Comparison of ENCODE assay signal across 10 cellular contexts in genomic region chr15:40342421-40343313, GRCh38. TPM values are rescaled to one million over a fixed set of nuclear protein-coding genes. Genes with fewer than 3 reads are reported as not detected.
A peak's percentile ranks its signal among the peaks of the same experiment; 100 is the strongest.
DNase-seq lines count a peak whose midpoint lies in the region; TF ChIP-seq lines count a peak whose summit lies in the region.
"Had no signal": no experiment of that assay in that cellular context is flagged by ENCODE, and none has a peak within 500 bp of the region (broad histone marks: within the 10 kb centered on the region; RNA-seq: fewer than 3 reads in every experiment).

No MANE protein-coding gene starts in this region.

- H3K36me3 Mint-ChIP-seq in MCF 10A (ENCODE audit: insufficient read depth, unreplicated experiment): peaks cover 5% of the 10 kb centered on the region
- no peaks in the 10 kb centered on the region for H3K36me3 Mint-ChIP-seq in progenitor cell of endocrine pancreas (ENCODE audit: insufficient read depth)

- POLR2A ChIA-PET in MCF 10A (lab: Yijun Ruan, JAX): interaction anchor here (0.5 to 6.2 kb wide), 12 partner anchors 8 to 79 kb away, joined by 3 to 62 read pairs (median 4); partner anchors contain the start of genes DISP2 and IVD

- BruUV-seq in MCF 10A (replicated peaks; lab: Mats Ljungman, UMichigan): no TSS peak

- H3K4me1 Mint-ChIP-seq in MCF 10A (ENCODE audit: insufficient read depth, unreplicated experiment) (peaks cover 59% of the 10 kb centered on the region), progenitor cell of endocrine pancreas (ENCODE audit: low read depth) (peaks cover 5% of the 10 kb centered on the region)

- H3K9me3 Mint-ChIP-seq in MCF 10A (ENCODE audit: unreplicated experiment) (no peaks in the 10 kb centered on the region), progenitor cell of endocrine pancreas (ENCODE audit: low read depth) (no peaks in the 10 kb centered on the region)

- H3K4me1 ChIP-seq in mucosa of stomach (ENCODE audit: control insufficient read depth, insufficient read depth, low read length): peaks cover 95% of the 10 kb centered on the region

- peak overlapping the region; percentile 10; the same call in 1 of the 2 replicates for H3K27ac ChIP-seq in C4-2B

- peak overlapping the region; percentile 35 for H3K9ac ChIP-seq in mucosa of stomach (ENCODE audit: low read length)

- no peaks in the 10 kb centered on the region for H3K36me3 ChIP-seq in mucosa of stomach (ENCODE audit: control insufficient read depth, insufficient read depth, low read length)

- intact Hi-C loops in MCF 10A (cut with micrococcal nuclease): no loop called here

- CTCF ChIA-PET in MCF 10A (lab: Yijun Ruan, JAX): interaction anchor here (0.7 to 12.1 kb wide), 21 partner anchors 10 to 124 kb away, joined by 3 to 179 read pairs (median 21); partner anchors contain the start of genes ANKRD63, DISP2, INAFM2 and KNSTRN

- no peaks in the 10 kb centered on the region for H3K9me3 ChIP-seq in mucosa of stomach (ENCODE audit: control insufficient read depth, low read length)

- H3K27ac Mint-ChIP-seq in MCF 10A (ENCODE audit: low read depth, unreplicated experiment) (peak overlapping the region; percentile 68), progenitor cell of endocrine pancreas (no peak overlapping the region)

- DNase-seq in MCF 10A (ENCODE audit: unreplicated experiment) (peak; percentile 60), progenitor cell of endocrine pancreas (ENCODE audit: low spot score, unreplicated experiment) (no peak)
- DNase-seq in activated CD4-positive, alpha-beta T cell treated with anti-CD3 and anti-CD28 coated beads for 4 hours: no peak
- no peak for DNase-seq in stimulated activated CD4-positive, alpha-beta T cell treated with anti-CD3 and anti-CD28 coated beads, Interleukin-1b, Interleukin-23, amount 100 ng/mL, for 48 hours
- DNase-seq: GOT3; NCI-H1694 treated with DMSO at 0.1 percent for 48 hours; stimulated activated CD4-positive, alpha-beta T cell treated with anti-CD3 and anti-CD28 coated beads, Interleukin-4, amount 100 ng/mL, for 1 hour had no signal

- H3K4me3 Mint-ChIP-seq in MCF 10A (ENCODE audit: unreplicated experiment): no peak overlapping the region
- H3K4me3 Mint-ChIP-seq in progenitor cell of endocrine pancreas (ENCODE audit: low read depth): no peak overlapping the region

- H3K27me3 ChIP-seq in mucosa of stomach (ENCODE audit: control insufficient read depth, insufficient read depth, low read length): no peaks in the 10 kb centered on the region

- TF ChIP-seq CTCF in C4-2B (conservative IDR thresholded peaks at IDR 0.05) (no peak), MCF 10A (IDR thresholded peaks at IDR 0.05; ENCODE audit: unreplicated experiment) (no peak), progenitor cell of endocrine pancreas (IDR thresholded peaks at IDR 0.05; ENCODE audit: unreplicated experiment) (no peak)

- no peaks in the 10 kb centered on the region for H3K27me3 Mint-ChIP-seq in MCF 10A (ENCODE audit: insufficient read depth, unreplicated experiment)
- peaks cover 15% of the 10 kb centered on the region for H3K27me3 Mint-ChIP-seq in progenitor cell of endocrine pancreas

- no peak overlapping the region for H3K4me3 ChIP-seq in mucosa of stomach (ENCODE audit: low read length)

RNA-seq across cellular contexts. Expression of gene CCDC9B, which starts 1.9 kb away (rescaled TPM):
- total RNA-seq in MCF 10A (2022) (36.0 and 45.3 TPM in 2 replicates), progenitor cell of endocrine pancreas (0.07 and 0.11 TPM in 2 replicates)

RNA-seq across cellular contexts. Expression of gene PHGR1, which starts 8.2 kb away (rescaled TPM):
- not detected in 2 replicates for total RNA-seq in MCF 10A (2022)
- total RNA-seq in progenitor cell of endocrine pancreas: 0.79 TPM in 1 of 2 replicates, not detected in the other
- total RNA-seq: lung microvascular endothelial cell had no signal

RNA-seq across cellular contexts. Expression of gene DISP2, which starts 15.4 kb away (rescaled TPM):
- 1.8 and 2.1 TPM in 2 replicates for total RNA-seq in MCF 10A (2022)
- total RNA-seq in progenitor cell of endocrine pancreas: 1.0 and 3.2 TPM in 2 replicates

RNA-seq across cellular contexts. Expression of gene INAFM2, which starts 19.2 kb away (rescaled TPM):
- 14.9 and 15.7 TPM in 2 replicates for total RNA-seq in MCF 10A (2022)
- 12.9 and 14.9 TPM in 2 replicates for total RNA-seq in progenitor cell of endocrine pancreas

RNA-seq across cellular contexts. Expression of gene PLCB2, which starts 34.9 kb away (rescaled TPM):
- total RNA-seq in MCF 10A (2022) (0.15 and 0.84 TPM in 2 replicates), progenitor cell of endocrine pancreas (2.5 and 2.8 TPM in 2 replicates)

Comparison
In these comparisons a context has a peak if more than half of its experiments do, and no peak if none do; other contexts are left out.
1. RNA of gene CCDC9B, which starts 1.9 kb away (total RNA-seq): 36.0 to 45.3 TPM in MCF 10A; 0.07 to 0.11 TPM in progenitor cell of endocrine pancreas; every median in the first group is over 10 times any median in the second.